ENCODE assay signal across 10 cellular contexts in the genomic region with DNA sequence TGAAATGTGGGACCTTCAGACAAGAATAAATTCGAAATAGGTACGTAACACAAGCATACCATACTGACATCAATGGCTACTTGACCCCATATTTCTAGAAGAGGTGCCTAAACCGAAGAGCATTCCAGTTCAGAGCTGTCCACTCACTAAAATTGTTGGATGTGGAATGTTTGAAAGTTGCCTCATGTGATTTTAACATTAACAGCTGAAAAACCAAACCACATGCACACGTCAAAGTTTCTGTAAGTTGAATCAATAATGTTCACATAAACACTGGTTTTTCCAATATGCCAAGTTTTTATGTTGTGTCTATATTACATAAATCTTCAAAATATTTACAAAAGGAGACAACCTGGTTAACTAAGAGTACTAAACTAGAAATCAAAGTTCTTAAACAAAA.
DNase-seq lines count a peak whose midpoint lies in the region; ATAC-seq, FAIRE-seq and TF ChIP-seq lines count a peak whose summit lies in the region.
"Had no signal": no experiment of that assay in that cellular context is flagged by ENCODE, and none has a peak within 500 bp of the region (broad histone marks: within the 10 kb centered on the region; RNA-seq: fewer than 3 reads in every experiment).

No MANE protein-coding gene starts in this region.

- no peak for ATAC-seq in HG03521 (IDR thresholded peaks at IDR 0.05; ENCODE audit: unreplicated experiment)
- ATAC-seq: WTC11 had no signal

- H3K4me3 ChIP-seq in OCI-LY1 (ENCODE audit: low read depth, low read length, poor library complexity, severe bottlenecking) (peak overlapping the region; percentile 98), rectal smooth muscle tissue (ENCODE audit: low read length) (peak overlapping the region; percentile 22)

- peaks cover 76% of the 10 kb centered on the region for H3K36me3 ChIP-seq in OCI-LY1 (ENCODE audit: insufficient read depth, low read length)
- no peaks in the 10 kb centered on the region for H3K36me3 ChIP-seq in rectal smooth muscle tissue (ENCODE audit: control insufficient read depth, insufficient read depth, low read length)

- peak overlapping the region; percentile 92 for H3K9ac ChIP-seq in OCI-LY1 (ENCODE audit: low read length)
- H3K9ac ChIP-seq in rectal smooth muscle tissue (ENCODE audit: low read length), result no peak overlapping the region

- no peaks in the 10 kb centered on the region for H3K27me3 ChIP-seq in OCI-LY1 (ENCODE audit: insufficient read depth, low read length)
- H3K27me3 ChIP-seq in rectal smooth muscle tissue (ENCODE audit: control insufficient read depth, insufficient read depth, low read length), result no peaks in the 10 kb centered on the region

- H3K27ac ChIP-seq in OCI-LY1 (ENCODE audit: low read depth, low read length, poor library complexity, severe bottlenecking) (no peak overlapping the region), rectal smooth muscle tissue (ENCODE audit: low read depth, low read length) (no peak overlapping the region)

- FAIRE-seq in G401.6 (lab: Jason Lieb, UNC), result peak; percentile 11

- H4K20me1 ChIP-seq in OCI-LY1 (ENCODE audit: insufficient read depth, low read length), result peaks cover 10% of the 10 kb centered on the region; the same call in 1 of the 2 replicates

- H3K4me2 ChIP-seq in OCI-LY1 (ENCODE audit: low read length), result peak overlapping the region; percentile 83

- H3K79me2 ChIP-seq in OCI-LY1 (ENCODE audit: insufficient read depth, low read length), result peaks cover 80% of the 10 kb centered on the region

- H3K9me2 ChIP-seq in OCI-LY1 (ENCODE audit: low read depth, low read length), result no peaks in the 10 kb centered on the region

- no peaks in the 10 kb centered on the region for H3K9me3 ChIP-seq in OCI-LY1 (ENCODE audit: low read length)

- H3K4me1 ChIP-seq in OCI-LY1 (ENCODE audit: insufficient read depth, low read length, severe bottlenecking), result peaks cover 65% of the 10 kb centered on the region
- H3K4me1 ChIP-seq in rectal smooth muscle tissue (ENCODE audit: control insufficient read depth, insufficient read depth, low read length), result peaks cover 31% of the 10 kb centered on the region

- no peaks in the 10 kb centered on the region for H3F3A ChIP-seq in OCI-LY1 (ENCODE audit: insufficient read depth, low read length)

- no peak for TF ChIP-seq CTCF in OCI-LY1 (IDR thresholded peaks at IDR 0.05; ENCODE audit: low read length)

- H2AFZ ChIP-seq in OCI-LY1 (ENCODE audit: low read length), result no peak overlapping the region

- DNase-seq in fibroblast of gingiva (ENCODE audit: low read depth), result peak; percentile 3
- DNase-seq in NCI-H2227 (lab: John Stamatoyannopoulos, UW; ENCODE audit: unreplicated experiment), result no peak
- no peak for DNase-seq in putamen (ENCODE audit: low spot score)
- no peak for DNase-seq in HuH-7.5 (ENCODE audit: low spot score)
- DNase-seq: NCI-H1930 had no signal
